Comparison of ENCODE assay signal across 23 cellular contexts in the genomic region with DNA sequence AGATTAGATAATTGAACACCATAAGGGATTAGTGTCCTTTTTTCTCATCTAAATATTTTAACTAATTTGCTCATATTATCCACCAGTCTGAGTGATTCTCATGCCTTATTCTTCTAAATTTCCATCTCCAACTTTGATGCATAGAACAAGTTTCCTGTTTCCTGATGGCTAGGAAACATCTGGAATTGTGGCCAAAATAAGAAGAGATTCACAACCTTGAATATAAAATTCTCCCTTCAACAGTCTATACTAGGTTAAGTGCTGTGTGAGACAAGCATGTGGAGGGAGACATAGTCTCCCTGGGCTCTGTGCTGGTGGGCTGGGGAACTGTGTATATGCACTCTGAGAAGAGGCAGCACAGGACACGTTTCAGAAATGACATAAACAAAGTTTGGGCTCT.
"Had no signal": no experiment of that assay in that cellular context is flagged by ENCODE, and none has a peak within 500 bp of the region (broad histone marks: within the 10 kb centered on the region; RNA-seq: fewer than 3 reads in every experiment).

No MANE protein-coding gene starts in this region.

- H3K4me3 Mint-ChIP-seq: effector memory CD8-positive, alpha-beta T cell; endodermal cell; mesothelial cell of epicardium had no signal

- H3K9me3 ChIP-seq: esophagus muscularis mucosa, gastroesophageal sphincter, heart left ventricle, left lung, lower lobe of right lung, mucosa of descending colon had no signal

- H3K27me3 ChIP-seq: esophagus muscularis mucosa, foreskin keratinocyte, gastroesophageal sphincter, heart left ventricle, hepatocyte, left lung had no signal

- H3K27ac Mint-ChIP-seq: effector memory CD8-positive, alpha-beta T cell; endodermal cell; mesothelial cell of epicardium; naive B cell had no signal

- H3K79me2 ChIP-seq: hepatocyte had no signal

- H3K36me3 ChIP-seq: esophagus muscularis mucosa, gastroesophageal sphincter, heart left ventricle, left lung, lower lobe of right lung had no signal

- H3K36me3 Mint-ChIP-seq: mesothelial cell of epicardium, naive B cell had no signal

- H3K9me3 Mint-ChIP-seq: effector memory CD8-positive, alpha-beta T cell; endodermal cell; mesothelial cell of epicardium; naive B cell had no signal

- FAIRE-seq: colon, endometrium, frontal cortex, islet of Langerhans, keratinocyte had no signal

- ATAC-seq: effector memory CD8-positive, alpha-beta T cell; foreskin keratinocyte; gastroesophageal sphincter; heart left ventricle; left cardiac atrium; left lung; left ventricle myocardium superior; lower lobe of right lung; mucosa of descending colon had no signal

- H3K27ac ChIP-seq: coronary artery, esophagus muscularis mucosa, foreskin keratinocyte, gastroesophageal sphincter, heart left ventricle, hepatocyte, left lung, lower lobe of right lung had no signal

- H2AFZ ChIP-seq: hepatocyte had no signal

- H3K4me3 ChIP-seq: coronary artery, esophagus muscularis mucosa, gastroesophageal sphincter, heart left ventricle, hepatocyte, left lung, lower lobe of right lung, mucosa of descending colon had no signal

- H3K4me1 ChIP-seq: esophagus muscularis mucosa, foreskin keratinocyte, gastroesophageal sphincter, left lung, lower lobe of right lung had no signal

- H3K4me2 ChIP-seq: hepatocyte had no signal

- DNase-seq: effector CD8-positive, alpha-beta T cell; effector memory CD8-positive, alpha-beta T cell; endodermal cell; foreskin keratinocyte; heart left ventricle; hypothalamus; left cardiac atrium; left lung; left ventricle myocardium superior; lower lobe of right lung; mesenchymal stem cell; mucosa of descending colon; naive B cell had no signal
